ENCODE assay signal across 2 cellular contexts in genomic region chr4:122702939-122703338, GRCh38.
TF ChIP-seq lines count a peak whose summit lies in the region.

No MANE protein-coding gene starts in this region.

TF ChIP-seq in GM23338, 12 proteins besides CTCF, POLR2A, EP300 and RAD21:
- TF ChIP-seq EZH2 (IDR thresholded peaks at IDR 0.05; ENCODE audit: low read depth, unreplicated experiment) (no peak), POLR2AphosphoS5 (IDR thresholded peaks at IDR 0.05; ENCODE audit: low read depth) (no peak), CREB1 (CRISPR knock-in tag; IDR thresholded peaks at IDR 0.05; ENCODE audit: low read depth) (no peak), ZNF114 (CRISPR knock-in tag; IDR thresholded peaks at IDR 0.05) (no peak), JUNB (IDR thresholded peaks at IDR 0.05; ENCODE audit: unreplicated experiment) (no peak), STAT1 (IDR thresholded peaks at IDR 0.05; ENCODE audit: unreplicated experiment) (no peak), ZNF462 (CRISPR knock-in tag; IDR thresholded peaks at IDR 0.05) (no peak), REST (IDR thresholded peaks at IDR 0.05; ENCODE audit: unreplicated experiment) (no peak), NANOG (IDR thresholded peaks at IDR 0.05; ENCODE audit: borderline replicate concordance) (no peak), ETS1 (IDR thresholded peaks at IDR 0.05) (no peak), EZH2phosphoT487 (IDR thresholded peaks at IDR 0.05; ENCODE audit: unreplicated experiment) (no peak), ZNF331 (CRISPR knock-in tag; IDR thresholded peaks at IDR 0.05; ENCODE audit: low read depth) (no peak)
TF ChIP-seq in GM23338: peak in this region for 0.

TF ChIP-seq in K562, 482 proteins besides CTCF, POLR2A, EP300 and RAD21:
- TF ChIP-seq RCOR1 (IDR thresholded peaks at IDR 0.05; ENCODE audit: borderline replicate concordance in 1 of 2, low read depth in 2 of 2, low read length in 2 of 2) (0 out of 4 replicates have a peak, but pooled peaks of 1 of the 2 experiments have one; percentile 16), SMARCA5 (IDR thresholded peaks at IDR 0.05) (no peak), RBM22 (IDR thresholded peaks at IDR 0.05; ENCODE audit: low read depth, low read length, poor library complexity, severe bottlenecking) (no peak), E2F8 (IDR thresholded peaks at IDR 0.05; ENCODE audit: low read depth, partially characterized antibody) (no peak), NCOA2 (IDR thresholded peaks at IDR 0.05; ENCODE audit: partially characterized antibody in 2 of 2) (no peak), ETV6 (IDR thresholded peaks at IDR 0.05; ENCODE audit: borderline replicate concordance in 1 of 2, low read depth in 2 of 2, low read length in 1 of 2) (no peak), ETV6 (CRISPR knock-in tag; IDR thresholded peaks at IDR 0.05; ENCODE audit: borderline replicate concordance) (no peak), HDAC3 (IDR thresholded peaks at IDR 0.05; ENCODE audit: borderline replicate concordance, partially characterized antibody) (no peak), ZNF766 (CRISPR knock-in tag; conservative IDR thresholded peaks at IDR 0.05) (no peak)
